Comparison of ENCODE assay signal across 23 cellular contexts in the genomic region with DNA sequence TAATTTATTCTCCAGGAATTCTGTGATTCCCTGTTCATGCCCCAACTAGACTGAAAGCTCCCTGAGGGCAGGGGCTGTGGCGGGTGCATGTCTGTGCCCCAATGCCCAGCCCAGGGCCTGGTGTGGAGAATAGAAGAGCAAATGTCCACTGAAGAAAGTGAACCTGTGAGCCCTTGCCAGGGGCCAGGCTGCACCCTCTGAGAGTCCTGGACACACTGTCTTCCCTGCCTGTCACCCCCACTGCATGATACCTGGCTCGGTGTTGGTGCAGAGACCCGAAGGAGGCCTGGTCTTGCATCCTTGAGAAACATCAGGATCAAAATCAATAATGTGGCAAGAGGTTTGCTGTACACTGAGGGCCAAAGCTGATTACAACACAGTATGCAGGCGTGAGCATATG.
DNase-seq lines count a peak whose midpoint lies in the region; ATAC-seq lines count a peak whose summit lies in the region.
"Had no signal": no experiment of that assay in that cellular context is flagged by ENCODE, and none has a peak within 500 bp of the region (broad histone marks: within the 10 kb centered on the region; RNA-seq: fewer than 3 reads in every experiment).

No MANE protein-coding gene starts in this region.

- POLR2A ChIA-PET in activated CD4-positive, alpha-beta memory T cell treated with anti-CD3 and anti-CD28 coated beads, Interleukin-2, amount 10 ng/mL, durations not matched to agents 7 days and 5 days (lab: Charles Lee) = interaction anchor here (1.8 kb wide), 1 partner anchor 22 kb away, joined by 9 read pairs; no protein-coding TSS in a partner anchor
- POLR2A ChIA-PET in activated CD4-positive, alpha-beta memory T cell treated with anti-CD3 and anti-CD28 coated beads for 36 hours (lab: Charles Lee) = no interaction called here

- peaks cover 28 to 88% (median 75%) of the 10 kb centered on the region in 10 experiments for H3K4me1 ChIP-seq in BLaER1 treated with 17β-estradiol and CSF1 and Interleukin-3, amounts not matched to agents 10 nM and 100 nM
- H3K4me1 ChIP-seq: BE2C, gastroesophageal sphincter had no signal

- intact Hi-C loops in activated CD4-positive, alpha-beta memory T cell treated with anti-CD3 and anti-CD28 coated beads for 36 hours (cut with micrococcal nuclease) = loop anchor here (5.0 kb wide), 1 partner anchor 33 kb away; no protein-coding TSS in a partner anchor

- H3K4me3 Mint-ChIP-seq in activated CD4-positive, alpha-beta memory T cell treated with anti-CD3 and anti-CD28 coated beads, Interleukin-2, amount 10 ng/mL, durations not matched to agents 7 days and 5 days = no peak overlapping the region
- no peak overlapping the region for H3K4me3 Mint-ChIP-seq in activated CD4-positive, alpha-beta memory T cell treated with anti-CD3 and anti-CD28 coated beads for 36 hours
- H3K4me3 Mint-ChIP-seq in T-helper 17 cell (no peak overlapping the region), immature natural killer cell (peak overlapping the region in 2 of 5 donors; percentile 18 to 19)
- H3K4me3 Mint-ChIP-seq: H9 had no signal

- H3K36me3 Mint-ChIP-seq in activated CD4-positive, alpha-beta memory T cell treated with anti-CD3 and anti-CD28 coated beads, Interleukin-2, amount 10 ng/mL, durations not matched to agents 7 days and 5 days (ENCODE audit: low read depth) = peaks cover 11% of the 10 kb centered on the region
- peaks cover 2% of the 10 kb centered on the region for H3K36me3 Mint-ChIP-seq in activated CD4-positive, alpha-beta memory T cell treated with anti-CD3 and anti-CD28 coated beads for 36 hours
- H3K36me3 Mint-ChIP-seq in T-helper 17 cell (ENCODE audit: low read depth) = no peaks in the 10 kb centered on the region
- H3K36me3 Mint-ChIP-seq in immature natural killer cell = peaks cover 0 to 4% (median 0%) of the 10 kb centered on the region in 3 donors

- no peak for DNase-seq in activated CD4-positive, alpha-beta memory T cell treated with anti-CD3 and anti-CD28 coated beads, Interleukin-2, amount 10 ng/mL, durations not matched to agents 7 days and 5 days
- no peak for DNase-seq in activated CD4-positive, alpha-beta memory T cell treated with anti-CD3 and anti-CD28 coated beads for 36 hours
- no peak for DNase-seq in T-helper 17 cell
- DNase-seq in immature natural killer cell = no peak
- DNase-seq in SKM-1 treated with dmso at 0.1 percent for 144 hours (lab: John Stamatoyannopoulos, UW; ENCODE audit: unreplicated experiment) = no peak
- DNase-seq in COLO668 (lab: John Stamatoyannopoulos, UW; ENCODE audit: unreplicated experiment) = no peak
- no peak for DNase-seq in ecto neural progenitor cell (ENCODE audit: low spot score)
- DNase-seq: activated CD4-positive, CD25-positive, alpha-beta regulatory T cell treated with anti-CD3 and anti-CD28 coated beads, Interleukin-2, amount 50 U/mL, for 72 hours; activated CD8-positive, alpha-beta memory T cell treated with anti-CD3 and anti-CD28 coated beads, Interleukin-2, amount 50 U/mL, for 48 hours; activated gamma-delta T cell treated with Interleukin-2 at 50 U/mL for 16 hours; anterior cingulate cortex; BE2C; Calu3; H9; KG1; NCI-H1694; NCI-H526; nucleus accumbens; stimulated activated CD4-positive, alpha-beta T cell treated with anti-CD3 and anti-CD28 coated beads, Interleukin-1b, Interleukin-23, amount 100 ng/mL, for 48 hours had no signal

- no peaks in the 10 kb centered on the region for H3K27me3 ChIP-seq in BLaER1 treated with 17β-estradiol and CSF1 and Interleukin-3, amounts not matched to agents 10 nM and 100 nM
- H3K27me3 ChIP-seq: BE2C, cardiac muscle cell had no signal

- H3K4me3 ChIP-seq in BLaER1 treated with 17β-estradiol and CSF1 and Interleukin-3, amounts not matched to agents 10 nM and 100 nM = no peak overlapping the region
- H3K4me3 ChIP-seq: cardiac muscle cell, gastroesophageal sphincter had no signal

- H3K27ac ChIP-seq in BLaER1 treated with 17β-estradiol and CSF1 and Interleukin-3, amounts not matched to agents 10 nM and 100 nM = peak overlapping the region in 2 of 11 experiments; percentile 73 to 88; a peak in 2 of 22 replicates
- H3K27ac ChIP-seq: cardiac muscle cell, gastroesophageal sphincter had no signal

- H3K9ac ChIP-seq in BLaER1 treated with 17β-estradiol and CSF1 and Interleukin-3, amounts not matched to agents 10 nM and 100 nM = no peak overlapping the region; a peak in 1 of 22 replicates

- H3K27ac Mint-ChIP-seq in activated CD4-positive, alpha-beta memory T cell treated with anti-CD3 and anti-CD28 coated beads, Interleukin-2, amount 10 ng/mL, durations not matched to agents 7 days and 5 days = peak overlapping the region; percentile 9
- no peak overlapping the region for H3K27ac Mint-ChIP-seq in activated CD4-positive, alpha-beta memory T cell treated with anti-CD3 and anti-CD28 coated beads for 36 hours
- peak overlapping the region; percentile 77 for H3K27ac Mint-ChIP-seq in T-helper 17 cell
- peak overlapping the region in 5 of 6 donors; percentile 47 to 92 (median 74) for H3K27ac Mint-ChIP-seq in immature natural killer cell
- H3K27ac Mint-ChIP-seq: H9 had no signal

- H3K27me3 Mint-ChIP-seq in activated CD4-positive, alpha-beta memory T cell treated with anti-CD3 and anti-CD28 coated beads, Interleukin-2, amount 10 ng/mL, durations not matched to agents 7 days and 5 days = no peaks in the 10 kb centered on the region
- H3K27me3 Mint-ChIP-seq in activated CD4-positive, alpha-beta memory T cell treated with anti-CD3 and anti-CD28 coated beads for 36 hours = no peaks in the 10 kb centered on the region
- H3K27me3 Mint-ChIP-seq in T-helper 17 cell (no peaks in the 10 kb centered on the region), immature natural killer cell (ENCODE audit: low read depth in 3 of 3) (peaks cover 3 to 25% (median 6%) of the 10 kb centered on the region in 3 donors)

- H4K20me1 ChIP-seq in BLaER1 treated with 17β-estradiol and CSF1 and Interleukin-3, amounts not matched to agents 10 nM and 100 nM = 0 out of 22 replicates have a peak, but pooled peaks cover 0 to under 1% (median 0%) of the 10 kb centered on the region in 11 experiments

- ATAC-seq in T-helper 17 cell = no peak
- ATAC-seq: gastroesophageal sphincter, Panc1 had no signal

- no peaks in the 10 kb centered on the region for H3K9me3 ChIP-seq in BLaER1 treated with 17β-estradiol and CSF1 and Interleukin-3, amounts not matched to agents 10 nM and 100 nM (replicated peaks in 1 of 11)
- H3K9me3 ChIP-seq in T-helper 17 cell (ENCODE audit: control insufficient read depth, low read length, poor library complexity, severe bottlenecking) = no peaks in the 10 kb centered on the region
- H3K9me3 ChIP-seq: BE2C, gastroesophageal sphincter had no signal

- peaks cover 78% of the 10 kb centered on the region for H3K4me1 Mint-ChIP-seq in activated CD4-positive, alpha-beta memory T cell treated with anti-CD3 and anti-CD28 coated beads, Interleukin-2, amount 10 ng/mL, durations not matched to agents 7 days and 5 days
- H3K4me1 Mint-ChIP-seq in activated CD4-positive, alpha-beta memory T cell treated with anti-CD3 and anti-CD28 coated beads for 36 hours (ENCODE audit: low read depth) = peaks cover 59% of the 10 kb centered on the region
- H3K4me1 Mint-ChIP-seq in T-helper 17 cell (peaks cover 7% of the 10 kb centered on the region), immature natural killer cell (peaks cover 74 to 82% of the 10 kb centered on the region in 2 donors)

- CTCF ChIA-PET in activated CD4-positive, alpha-beta memory T cell treated with anti-CD3 and anti-CD28 coated beads, Interleukin-2, amount 10 ng/mL, durations not matched to agents 7 days and 5 days (lab: Charles Lee) = interaction anchor here (0.9 kb wide), 1 partner anchor 22 kb away, joined by 3 read pairs; no protein-coding TSS in a partner anchor
- CTCF ChIA-PET in activated CD4-positive, alpha-beta memory T cell treated with anti-CD3 and anti-CD28 coated beads for 36 hours (lab: Charles Lee) = no interaction called here

- peaks cover 8% of the 10 kb centered on the region for H3K9me3 Mint-ChIP-seq in activated CD4-positive, alpha-beta memory T cell treated with anti-CD3 and anti-CD28 coated beads, Interleukin-2, amount 10 ng/mL, durations not matched to agents 7 days and 5 days
- no peaks in the 10 kb centered on the region for H3K9me3 Mint-ChIP-seq in activated CD4-positive, alpha-beta memory T cell treated with anti-CD3 and anti-CD28 coated beads for 36 hours
- no peaks in the 10 kb centered on the region for H3K9me3 Mint-ChIP-seq in immature natural killer cell
- H3K9me3 Mint-ChIP-seq: H9 had no signal

- no peaks in the 10 kb centered on the region for H3K36me3 ChIP-seq in BLaER1 treated with 17β-estradiol and CSF1 and Interleukin-3, amounts not matched to agents 10 nM and 100 nM
- H3K36me3 ChIP-seq: BE2C, cardiac muscle cell, gastroesophageal sphincter had no signal

- H3K4me2 ChIP-seq in BLaER1 treated with 17β-estradiol and CSF1 and Interleukin-3, amounts not matched to agents 10 nM and 100 nM = peak overlapping the region in 9 of 11 experiments; percentile 48 to 87 (median 73); a peak in 18 of 22 replicates
